ENCODE assay signal across 9 cellular contexts in the genomic region with DNA sequence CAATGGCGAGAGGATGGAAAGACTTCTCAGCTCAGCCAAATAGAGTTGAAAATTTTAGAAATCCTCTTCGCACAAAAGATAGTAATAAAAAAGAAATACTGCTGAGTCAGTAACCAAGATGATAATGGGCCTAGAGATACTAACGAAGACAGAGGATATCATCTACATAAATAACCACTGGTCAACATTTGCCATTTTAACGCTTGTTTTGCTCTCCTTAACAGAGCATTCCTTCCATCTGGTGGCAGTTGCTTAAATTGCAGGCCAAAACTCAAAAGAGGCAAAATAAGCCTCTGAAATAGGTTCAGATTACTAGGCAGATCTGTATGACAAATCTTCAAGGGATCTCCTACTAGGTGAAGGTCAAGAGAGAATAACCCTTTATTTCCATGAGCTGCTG. TPM values are rescaled to one million over a fixed set of nuclear protein-coding genes. Genes with fewer than 3 reads are reported as not detected.
DNase-seq lines count a peak whose midpoint lies in the region; ATAC-seq and TF ChIP-seq lines count a peak whose summit lies in the region.
"Had no signal": no experiment of that assay in that cellular context is flagged by ENCODE, and none has a peak within 500 bp of the region (broad histone marks: within the 10 kb centered on the region; RNA-seq: fewer than 3 reads in every experiment).

No MANE protein-coding gene starts in this region.

- ATAC-seq in sciatic nerve, result no peak
- no peak for ATAC-seq in stimulated activated naive CD8-positive, alpha-beta T cell treated with anti-CD3 and anti-CD28 coated beads, Interleukin-15, Interleukin-2, amounts not matched to agents 100 U/mL and 50 U/mL, for 24 hours

- peaks cover 11% of the 10 kb centered on the region for H3K4me1 Mint-ChIP-seq in endodermal cell

- H3K9me3 Mint-ChIP-seq in endodermal cell, result peaks cover 15% of the 10 kb centered on the region

- intact Hi-C loops in sciatic nerve (cut with DNase I), result no loop called here

- no peak for TF ChIP-seq POLR2A in NB4 (IDR thresholded peaks at IDR 0.05; ENCODE audit: extremely low read depth, insufficient read length)

- H3K4me3 ChIP-seq in NB4 (ENCODE audit: low read depth, low read length) (no peak overlapping the region), endodermal cell (ENCODE audit: low read length) (no peak overlapping the region)
- H3K4me3 ChIP-seq: BLaER1 had no signal

- peaks cover 7% of the 10 kb centered on the region for H3K36me3 ChIP-seq in endodermal cell (ENCODE audit: control insufficient read depth, insufficient read depth, low read length)

- no peak overlapping the region for H3K4me3 Mint-ChIP-seq in endodermal cell

- peaks cover 61% of the 10 kb centered on the region for H3K36me3 Mint-ChIP-seq in endodermal cell (ENCODE audit: low read depth)

- TF ChIP-seq CTCF in NB4 (IDR thresholded peaks at IDR 0.05; ENCODE audit: low read depth, low read length), result peak; percentile 12
- peak; percentile 88 for TF ChIP-seq CTCF in endodermal cell (conservative IDR thresholded peaks at IDR 0.05)

- no peaks in the 10 kb centered on the region for H3K4me1 ChIP-seq in endodermal cell (ENCODE audit: control insufficient read depth, insufficient read depth, low read length)
- H3K4me1 ChIP-seq: BLaER1 had no signal

- H3K27me3 Mint-ChIP-seq in endodermal cell (ENCODE audit: insufficient read depth), result no peaks in the 10 kb centered on the region

- DNase-seq in NCI-H510A (lab: John Stamatoyannopoulos, UW), result peak; percentile 0
- DNase-seq in NCI-H510A treated with DMSO at 0.1 percent for 48 hours (lab: John Stamatoyannopoulos, UW), result no peak
- DNase-seq in NB4 (ENCODE audit: low read depth), result peak; percentile 11
- DNase-seq in endodermal cell, result peak; percentile 66
- DNase-seq in renal cortical epithelial cell (ENCODE audit: low read depth), result peak; percentile 19
- no peak for DNase-seq in LoVo (ENCODE audit: low spot score)
- DNase-seq in sciatic nerve (ENCODE audit: low spot score), result no peak
- no peak for DNase-seq in stimulated activated naive CD8-positive, alpha-beta T cell treated with anti-CD3 and anti-CD28 coated beads, Interleukin-15, Interleukin-2, amounts not matched to agents 100 U/mL and 50 U/mL, for 24 hours

- H3K9me3 ChIP-seq in endodermal cell (ENCODE audit: control insufficient read depth, low read length), result peaks cover 16% of the 10 kb centered on the region

- H3K27me3 ChIP-seq in endodermal cell (ENCODE audit: control insufficient read depth, insufficient read depth, low read length, poor library complexity, severe bottlenecking), result no peaks in the 10 kb centered on the region

- 64 to 80% methylated on average over 1 to 3 of the region's 4 CpGs for WGBS in endodermal cell (ENCODE audit: insufficient coverage in 1 of 2, insufficient read length in 1 of 2), 2 experiments

- no peak overlapping the region for H3K27ac Mint-ChIP-seq in endodermal cell

- no peak overlapping the region for H3K27ac ChIP-seq in endodermal cell (ENCODE audit: low read depth, low read length)
- H3K27ac ChIP-seq: BLaER1 had no signal

- no peak overlapping the region for H3K9ac ChIP-seq in endodermal cell (ENCODE audit: extremely low read depth, low read length, poor library complexity, severe bottlenecking)
- H3K9ac ChIP-seq: BLaER1 had no signal

RNA-seq across cellular contexts. Expression of a gene that starts 51.7 kb away (rescaled TPM):
- total RNA-seq in endodermal cell (1 to 10 TPM; 1.1 to 2.1 TPM), renal cortical epithelial cell (0.10 TPM in 1 of 2 replicates, not detected in the other), sciatic nerve (0.31 TPM)
- 0.11 TPM for polyA plus RNA-seq in endodermal cell (2013, experiment 1 of 2)
- polyA plus RNA-seq in endodermal cell (2013, experiment 2 of 2), result 0.21 TPM

Comparison
In these comparisons a context has a peak if more than half of its experiments do, and no peak if none do; other contexts are left out.
1. DNase-seq: peak in NCI-H510A (single experiment), NB4 (single experiment), endodermal cell (single experiment) and renal cortical epithelial cell (single experiment); none in NCI-H510A treated with DMSO at 0.1 percent for 48 hours (single experiment), LoVo (single experiment), sciatic nerve (single experiment) and stimulated activated naive CD8-positive, alpha-beta T cell treated with anti-CD3 and anti-CD28 coated beads, Interleukin-15, Interleukin-2, amounts not matched to agents 100 U/mL and 50 U/mL, for 24 hours (single experiment).